7 cellular contexts compared by ENCODE assay signal in the genomic region with DNA sequence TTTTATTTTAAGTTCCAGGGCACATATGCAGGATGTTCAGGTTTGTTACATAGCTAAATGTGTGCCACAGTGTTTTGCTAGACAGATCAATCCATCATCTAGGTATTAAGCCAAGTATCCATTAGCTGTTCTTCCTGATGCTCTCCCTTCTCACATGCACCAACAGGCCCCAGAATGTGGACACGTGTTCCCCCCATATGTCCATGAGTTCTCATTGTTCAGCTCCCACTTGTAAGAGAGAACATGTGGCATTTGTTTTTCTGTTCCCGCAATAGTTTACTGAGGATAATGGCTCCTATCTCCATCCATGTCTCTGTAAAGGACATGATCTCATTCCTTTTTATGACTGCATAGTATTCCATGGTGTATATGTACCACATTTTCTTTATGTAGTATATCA.
"Had no signal": no experiment of that assay in that cellular context is flagged by ENCODE, and none has a peak within 500 bp of the region (broad histone marks: within the 10 kb centered on the region; RNA-seq: fewer than 3 reads in every experiment).

No MANE protein-coding gene starts in this region.

- DNase-seq: IMR-90, KBM-7, KG1 had no signal

- H3K9ac ChIP-seq: KMS-11 had no signal

- H3K27ac ChIP-seq: HL-60, KMS-11 had no signal

- ATAC-seq: K562 had no signal

- H3K4me3 ChIP-seq: K562 had no signal

- FAIRE-seq: HTR-8/SVneo, K562 had no signal

- H3K4me2 ChIP-seq: KMS-11 had no signal
